15 cellular contexts compared by ENCODE assay signal in the genomic region with DNA sequence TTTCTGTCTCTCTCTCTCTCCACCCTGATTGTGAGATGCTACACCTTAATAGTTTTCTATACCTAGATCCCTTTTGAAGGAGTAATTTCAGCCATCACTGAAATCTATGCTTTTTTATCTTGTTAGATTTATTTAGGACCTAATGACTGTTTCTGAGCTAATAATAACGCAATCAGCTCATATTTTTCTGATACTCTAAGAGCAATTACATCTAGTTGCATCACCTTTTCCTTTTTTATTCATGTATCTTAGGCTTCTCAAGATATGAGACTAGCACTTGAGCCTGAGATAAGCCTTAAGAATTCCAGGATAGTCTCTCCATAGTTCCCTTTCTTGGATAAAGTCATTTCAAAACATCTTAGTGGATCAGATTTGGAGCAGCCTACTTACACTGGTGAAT. TPM values are rescaled to one million over a fixed set of nuclear protein-coding genes. Genes with fewer than 3 reads are reported as not detected.
DNase-seq lines count a peak whose midpoint lies in the region; ATAC-seq and TF ChIP-seq lines count a peak whose summit lies in the region.
"Had no signal": no experiment of that assay in that cellular context is flagged by ENCODE, and none has a peak within 500 bp of the region (broad histone marks: within the 10 kb centered on the region; RNA-seq: fewer than 3 reads in every experiment).

No MANE protein-coding gene starts in this region.

- H3K9me3 ChIP-seq in HCT116 (ENCODE audit: control insufficient read depth in 1 of 2, insufficient read depth in 1 of 2, low read depth in 1 of 2, low read length in 2 of 2) (no peaks in the 10 kb centered on the region), adipocyte (ENCODE audit: control insufficient read depth, low read length) (no peaks in the 10 kb centered on the region), right lobe of liver (no peaks in the 10 kb centered on the region)
- H3K9me3 ChIP-seq: BLaER1 treated with 17β-estradiol and CSF1 and Interleukin-3, amounts not matched to agents 10 nM and 100 nM; HAP-1 had no signal

- H2AFZ ChIP-seq in HCT116 (ENCODE audit: low read depth, low read length, poor library complexity, severe bottlenecking): no peak overlapping the region

- H3K9me2 ChIP-seq in HCT116 (ENCODE audit: insufficient read depth): 0 out of 2 replicates have a peak, but pooled peaks cover 3% of the 10 kb centered on the region

- H3K27ac ChIP-seq in HCT116 (ENCODE audit: low read depth, low read length): no peak overlapping the region
- no peak overlapping the region for H3K27ac ChIP-seq in right lobe of liver
- H3K27ac ChIP-seq: BLaER1 treated with 17β-estradiol and CSF1 and Interleukin-3, amounts not matched to agents 10 nM and 100 nM had no signal

- intact Hi-C loops in HCT116 (cut with micrococcal nuclease): no loop called here
- intact Hi-C loops in right lobe of liver (cut with DNase I): no loop called here

- TF ChIP-seq POLR2A in HCT116 (IDR thresholded peaks at IDR 0.05; ENCODE audit: borderline replicate concordance, extremely low read depth, insufficient read depth, insufficient read length): no peak
- no peak for TF ChIP-seq POLR2A in right lobe of liver (IDR thresholded peaks at IDR 0.05)

- TF ChIP-seq CTCF in HCT116 (IDR thresholded peaks at IDR 0.05 in 2 of 3, conservative IDR thresholded peaks at IDR 0.05 in 1 of 3; ENCODE audit: borderline replicate concordance in 1 of 3, insufficient read depth in 1 of 3, low read depth in 2 of 3, low read length in 2 of 3) (no peak), chondrocyte (IDR thresholded peaks at IDR 0.05) (no peak), right lobe of liver (IDR thresholded peaks at IDR 0.05) (no peak)

- no peak overlapping the region for H3K4me3 Mint-ChIP-seq in chondrocyte (ENCODE audit: unreplicated experiment)
- no peak overlapping the region for H3K4me3 Mint-ChIP-seq in stimulated activated naive B cell treated with anti-CD40 and anti-IgM and Interleukin-4, amounts not matched to agents 10 μg/mL and 1 μg/mL and 100 μg/mL, for 72 hours
- H3K4me3 Mint-ChIP-seq: CD8-positive, alpha-beta T cell had no signal

- H4K20me1 ChIP-seq in HCT116 (ENCODE audit: insufficient read depth): no peaks in the 10 kb centered on the region
- H4K20me1 ChIP-seq: BLaER1 treated with 17β-estradiol and CSF1 and Interleukin-3, amounts not matched to agents 10 nM and 100 nM had no signal

- TF ChIP-seq RAD21 in HCT116 (IDR thresholded peaks at IDR 0.05; ENCODE audit: low read depth): no peak

- RAD21 ChIA-PET in HCT116 (lab: Charles Lee; ENCODE audit: low non-redundant PET in 1 of 2, low total read pairs in 2 of 2, uncharacterized antibody in 2 of 2, unreplicated experiment in 2 of 2): no interaction called here

- H3K9me3 Mint-ChIP-seq in chondrocyte (ENCODE audit: low read depth): no peaks in the 10 kb centered on the region
- H3K9me3 Mint-ChIP-seq in stimulated activated naive B cell treated with anti-CD40 and anti-IgM and Interleukin-4, amounts not matched to agents 10 μg/mL and 1 μg/mL and 100 μg/mL, for 72 hours: no peaks in the 10 kb centered on the region
- H3K9me3 Mint-ChIP-seq: CD8-positive, alpha-beta T cell had no signal

- POLR2A ChIA-PET in HCT116 (lab: Charles Lee): no interaction called here

- H3K4me2 ChIP-seq in HCT116 (ENCODE audit: low read length): no peak overlapping the region
- H3K4me2 ChIP-seq: BLaER1 treated with 17β-estradiol and CSF1 and Interleukin-3, amounts not matched to agents 10 nM and 100 nM had no signal

- no peaks in the 10 kb centered on the region for H3K36me3 Mint-ChIP-seq in chondrocyte (ENCODE audit: low read depth)
- H3K36me3 Mint-ChIP-seq in stimulated activated naive B cell treated with anti-CD40 and anti-IgM and Interleukin-4, amounts not matched to agents 10 μg/mL and 1 μg/mL and 100 μg/mL, for 72 hours: no peaks in the 10 kb centered on the region
- H3K36me3 Mint-ChIP-seq: CD8-positive, alpha-beta T cell had no signal

- no peak overlapping the region for H3K4me3 ChIP-seq in HCT116 (replicated peaks in 1 of 2; ENCODE audit: low read depth in 1 of 2, low read length in 2 of 2)
- no peak overlapping the region for H3K4me3 ChIP-seq in adipocyte (ENCODE audit: low read length)
- H3K4me3 ChIP-seq in right lobe of liver: no peak overlapping the region
- H3K4me3 ChIP-seq: BLaER1 treated with 17β-estradiol and CSF1 and Interleukin-3, amounts not matched to agents 10 nM and 100 nM; HAP-1 had no signal

- WGBS in right lobe of liver (ENCODE audit: insufficient coverage, low coverage, low lambda C conversion rate, missing lambda C conversion rate): 93% methylated on average over 1 of the region's 1 CpG

- ATAC-seq in HCT116 (no peak), right lobe of liver (no peak), GM21717 (IDR thresholded peaks at IDR 0.05; ENCODE audit: unreplicated experiment) (no peak)
- ATAC-seq in stimulated activated naive B cell treated with anti-CD40 and anti-IgM and Interleukin-4, amounts not matched to agents 10 μg/mL and 1 μg/mL and 100 μg/mL, for 72 hours (replicated peaks): no peak
- ATAC-seq: CD8-positive, alpha-beta T cell had no signal

- H3K27me3 ChIP-seq in HCT116 (ENCODE audit: insufficient read depth, low read length) (no peaks in the 10 kb centered on the region), adipocyte (replicated peaks; ENCODE audit: control insufficient read depth, insufficient read depth, low read length) (no peaks in the 10 kb centered on the region), right lobe of liver (no peaks in the 10 kb centered on the region)
- H3K27me3 ChIP-seq: BLaER1 treated with 17β-estradiol and CSF1 and Interleukin-3, amounts not matched to agents 10 nM and 100 nM had no signal

- H3K36me3 ChIP-seq in HCT116 (ENCODE audit: control insufficient read depth in 1 of 2, insufficient read depth in 2 of 2, low read length in 2 of 2) (no peaks in the 10 kb centered on the region), adipocyte (ENCODE audit: control insufficient read depth, insufficient read depth, low read length, severe bottlenecking) (no peaks in the 10 kb centered on the region), right lobe of liver (no peaks in the 10 kb centered on the region)
- H3K36me3 ChIP-seq: BLaER1 treated with 17β-estradiol and CSF1 and Interleukin-3, amounts not matched to agents 10 nM and 100 nM; HAP-1 had no signal

- CTCF ChIA-PET in HCT116 (lab: Charles Lee): interaction anchor here (1.0 to 1.4 kb wide), 2 partner anchors 8 to 17 kb away, joined by 5 to 6 read pairs; no protein-coding TSS in a partner anchor

- no TSS peak for BruUV-seq in HCT116 (replicated peaks; lab: Mats Ljungman, UMichigan)

- no peaks in the 10 kb centered on the region for H3K79me2 ChIP-seq in HCT116 (ENCODE audit: insufficient read depth, low read length)

- H3K27ac Mint-ChIP-seq in chondrocyte (ENCODE audit: unreplicated experiment): peak overlapping the region; percentile 3
- H3K27ac Mint-ChIP-seq in stimulated activated naive B cell treated with anti-CD40 and anti-IgM and Interleukin-4, amounts not matched to agents 10 μg/mL and 1 μg/mL and 100 μg/mL, for 72 hours: peak overlapping the region; percentile 2
- H3K27ac Mint-ChIP-seq: CD8-positive, alpha-beta T cell had no signal

- DNase-seq in HCT116 (ENCODE audit: low read depth, low spot score) (no peak), adipocyte (ENCODE audit: low read depth) (peak; percentile 18), chondrocyte (ENCODE audit: low spot score) (no peak), right lobe of liver (no peak)
- no peak for DNase-seq in stimulated activated naive B cell treated with anti-CD40 and anti-IgM and Interleukin-4, amounts not matched to agents 10 μg/mL and 1 μg/mL and 100 μg/mL, for 72 hours
- no peak for DNase-seq in activated T-cell treated with anti-CD3 and anti-CD28 coated beads, Interleukin-2, amount 50 U/mL, for 1 hour
- DNase-seq: 8988T; Calu3; CD8-positive, alpha-beta T cell; DMS79 treated with DMSO at 0.1 percent for 48 hours; GF-D8 had no signal

- peaks cover 7% of the 10 kb centered on the region for H3K4me1 Mint-ChIP-seq in chondrocyte (ENCODE audit: low read depth)
- peaks cover 0 to 7% of the 10 kb centered on the region in 2 donors for H3K4me1 Mint-ChIP-seq in stimulated activated naive B cell treated with anti-CD40 and anti-IgM and Interleukin-4, amounts not matched to agents 10 μg/mL and 1 μg/mL and 100 μg/mL, for 72 hours

- H3K27me3 Mint-ChIP-seq in chondrocyte (ENCODE audit: low read depth): peaks cover 2% of the 10 kb centered on the region
- H3K27me3 Mint-ChIP-seq in stimulated activated naive B cell treated with anti-CD40 and anti-IgM and Interleukin-4, amounts not matched to agents 10 μg/mL and 1 μg/mL and 100 μg/mL, for 72 hours: peaks cover 18 to 26% of the 10 kb centered on the region in 2 donors

- H3K9ac ChIP-seq in HCT116 (ENCODE audit: low read length): no peak overlapping the region
- no peak overlapping the region for H3K9ac ChIP-seq in adipocyte (ENCODE audit: low read length)
- H3K9ac ChIP-seq: BLaER1 treated with 17β-estradiol and CSF1 and Interleukin-3, amounts not matched to agents 10 nM and 100 nM had no signal

- H3K4me1 ChIP-seq in HCT116 (ENCODE audit: control insufficient read depth in 1 of 2, insufficient read depth in 2 of 2, low read length in 2 of 2) (no peaks in the 10 kb centered on the region), adipocyte (ENCODE audit: control insufficient read depth, insufficient read depth, low read length) (peaks cover 6% of the 10 kb centered on the region), right lobe of liver (no peaks in the 10 kb centered on the region)
- H3K4me1 ChIP-seq: BLaER1 treated with 17β-estradiol and CSF1 and Interleukin-3, amounts not matched to agents 10 nM and 100 nM had no signal

TF ChIP-seq in HCT116, 20 proteins besides CTCF, POLR2A, EP300 and RAD21 (continues in another document):
- TF ChIP-seq ZNF274 (IDR thresholded peaks at IDR 0.05; ENCODE audit: low read depth, low read length): no peak
- TF ChIP-seq, protein P1, sequence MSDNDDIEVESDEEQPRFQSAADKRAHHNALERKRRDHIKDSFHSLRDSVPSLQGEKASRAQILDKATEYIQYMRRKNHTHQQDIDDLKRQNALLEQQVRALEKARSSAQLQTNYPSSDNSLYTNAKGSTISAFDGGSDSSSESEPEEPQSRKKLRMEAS (IDR thresholded peaks at IDR 0.05): no peak
- no peak for TF ChIP-seq SP1 (IDR thresholded peaks at IDR 0.05; ENCODE audit: low read depth)
- no peak for TF ChIP-seq YY1 (IDR thresholded peaks at IDR 0.05; ENCODE audit: extremely low read depth, insufficient replicate concordance, low read depth, low read length)

RNA-seq across cellular contexts. Expression of a gene that starts 25.1 kb away (rescaled TPM):
- 18.6 TPM for total RNA-seq in HCT116 (2021; ENCODE audit: unreplicated experiment)
- polyA plus RNA-seq in HCT116 (2012): 22.0 and 24.2 TPM in 2 replicates
- total RNA-seq in chondrocyte: 40.9 to 123 TPM (median 120 TPM) in 3 replicates
- total RNA-seq in right lobe of liver: 10 to 100 TPM in 1 of 6 experiments, 1 to 10 TPM in 5; 2.6 to 11.2 (median 4.1) TPM
- total RNA-seq: CD8-positive, alpha-beta T cell; HT-29 had no signal

RNA-seq across cellular contexts. Expression of a gene that starts 44.9 kb away (rescaled TPM):
- total RNA-seq in HCT116 (2021; ENCODE audit: unreplicated experiment) (2.8 TPM), chondrocyte (81.1 to 102 TPM (median 99.4 TPM) in 3 replicates), right lobe of liver (10 to 100 TPM; 45.3 to 77.9 (median 57.3) TPM)
- 4.7 and 5.7 TPM in 2 replicates for polyA plus RNA-seq in HCT116 (2012)

Comparison
In these comparisons a context has a peak if more than half of its experiments do, and no peak if none do; other contexts are left out.
1. RNA of a gene that starts 44.9 kb away (total RNA-seq): 81.1 to 102 TPM in chondrocyte and 45.3 to 77.9 TPM in right lobe of liver; 2.8 TPM in HCT116 (single experiment); every median in the first group is over 10 times any median in the second.